1 cellular context compared by ENCODE assay signal in genomic region chr19:54558339-54558738, GRCh38.
TF ChIP-seq lines count a peak whose summit lies in the region.

No MANE protein-coding gene starts in this region.

TF ChIP-seq in A549, 52 proteins besides CTCF, POLR2A, EP300 and RAD21:
- TF ChIP-seq BCL3 (IDR thresholded peaks at IDR 0.05) (no peak), REST (IDR thresholded peaks at IDR 0.05) (peak; percentile 75; the same call in 1 of the 2 replicates)
